1 cellular context compared by ENCODE assay signal in the genomic region with DNA sequence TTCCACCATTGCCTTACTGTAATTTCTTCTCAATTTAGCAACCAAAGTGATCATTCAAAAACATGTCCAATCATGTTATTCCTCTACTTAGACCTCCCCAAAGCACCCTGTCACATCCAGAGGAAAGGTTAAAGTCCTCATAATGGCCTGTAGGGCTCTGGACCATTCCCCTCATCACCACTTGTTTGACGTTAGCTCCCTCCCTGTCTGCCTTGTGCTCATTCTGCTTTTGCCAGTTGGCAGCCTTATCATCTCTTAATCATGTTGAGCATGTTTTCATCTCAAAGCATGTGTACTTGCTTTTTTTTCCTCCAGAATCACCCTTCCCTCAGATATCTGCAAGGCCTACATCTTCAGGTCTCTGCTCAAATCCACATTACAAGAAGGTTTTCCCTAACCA.
TF ChIP-seq lines count a peak whose summit lies in the region.

No MANE protein-coding gene starts in this region.

TF ChIP-seq in SK-N-SH, 30 proteins besides CTCF, POLR2A, EP300 and RAD21 (continued from another document):
- no peak for TF ChIP-seq IRF3 (IDR thresholded peaks at IDR 0.05; ENCODE audit: low read depth, low read length)
- no peak for TF ChIP-seq MEF2A (IDR thresholded peaks at IDR 0.05; ENCODE audit: borderline replicate concordance, low read depth)
- TF ChIP-seq GATA2 (CRISPR knock-in tag; IDR thresholded peaks at IDR 0.05): no peak
